In the genomic region with DNA sequence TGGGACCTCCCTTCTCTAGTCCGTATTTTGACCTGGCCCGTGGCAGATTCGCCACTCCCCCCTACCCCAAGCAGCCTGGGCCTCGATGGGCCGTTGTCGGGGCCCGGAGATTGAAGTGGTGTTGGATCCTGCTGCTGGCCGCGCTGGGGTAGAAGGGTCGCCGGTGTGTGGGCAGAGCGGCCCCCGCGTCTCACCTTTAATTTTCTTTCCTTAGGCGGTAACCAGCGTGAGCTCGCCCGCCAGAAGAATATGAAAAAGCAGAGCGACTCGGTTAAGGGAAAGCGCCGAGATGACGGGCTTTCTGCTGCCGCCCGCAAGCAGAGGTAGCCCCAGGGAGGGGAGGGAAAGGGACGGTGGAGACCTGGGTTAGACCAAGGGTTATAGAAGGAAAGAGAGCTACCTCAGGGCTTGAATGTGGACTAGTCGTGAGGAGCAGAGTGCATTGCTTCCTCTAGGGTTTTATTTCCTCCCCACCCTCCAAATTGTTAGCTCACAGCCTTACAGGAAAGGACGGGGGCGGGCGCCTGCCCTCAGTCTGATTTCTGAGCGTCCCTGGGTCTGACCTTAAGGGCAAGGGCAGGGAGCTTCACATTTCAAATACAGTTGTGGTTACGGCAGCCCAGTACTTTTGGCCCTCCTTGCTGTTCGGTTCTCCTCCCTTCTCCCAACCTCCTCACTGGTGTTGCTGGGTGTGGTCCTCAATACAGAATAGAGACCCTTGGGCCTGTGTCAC, we compare ENCODE assay signal across 8 cellular contexts. TPM values are rescaled to one million over a fixed set of nuclear protein-coding genes. Genes with fewer than 3 reads are reported as not detected.
DNase-seq lines count a peak whose midpoint lies in the region; ATAC-seq and TF ChIP-seq lines count a peak whose summit lies in the region.

No MANE protein-coding gene starts in this region.

- TF ChIP-seq CTCF in breast epithelium (IDR thresholded peaks at IDR 0.05): no peak

- H3K36me3 ChIP-seq in breast epithelium: no peaks in the 10 kb centered on the region

- H3K27me3 Mint-ChIP-seq in stimulated activated naive CD8-positive, alpha-beta T cell treated with anti-CD3 and anti-CD28 coated beads, Interleukin-15, amount 100 ng/mL, for 72 hours: no peaks in the 10 kb centered on the region

- peak; percentile 64 for DNase-seq in RKO (ENCODE audit: low spot score)
- DNase-seq in breast epithelium (ENCODE audit: low spot score in 2 of 2): no peak
- DNase-seq in stimulated activated naive CD8-positive, alpha-beta T cell treated with anti-CD3 and anti-CD28 coated beads, Interleukin-15, amount 100 ng/mL, for 72 hours: peak; percentile 23 to 36
- DNase-seq in NCI-H226: no peak

- no peaks in the 10 kb centered on the region for H3K9me3 Mint-ChIP-seq in stimulated activated naive CD8-positive, alpha-beta T cell treated with anti-CD3 and anti-CD28 coated beads, Interleukin-15, amount 100 ng/mL, for 72 hours

- H3K9me3 ChIP-seq in breast epithelium: no peaks in the 10 kb centered on the region

- peak overlapping the region; percentile 99 for H3K27ac Mint-ChIP-seq in stimulated activated naive CD8-positive, alpha-beta T cell treated with anti-CD3 and anti-CD28 coated beads, Interleukin-15, amount 100 ng/mL, for 72 hours

- peak overlapping the region; percentile 89 to 98 (median 96) for H3K4me3 ChIP-seq in breast epithelium

- H3K4me3 Mint-ChIP-seq in stimulated activated naive CD8-positive, alpha-beta T cell treated with anti-CD3 and anti-CD28 coated beads, Interleukin-15, amount 100 ng/mL, for 72 hours: peak overlapping the region; percentile 96 to 97

- TF ChIP-seq POLR2A in breast epithelium (IDR thresholded peaks at IDR 0.05): peak; percentile 8

- H3K27ac ChIP-seq in breast epithelium: peak overlapping the region; percentile 97 to 99
- H3K27ac ChIP-seq in layer of hippocampus (ENCODE audit: low read depth, low read length): peak overlapping the region; percentile 98

- H3K27me3 ChIP-seq in breast epithelium: no peaks in the 10 kb centered on the region
- no peaks in the 10 kb centered on the region for H3K27me3 ChIP-seq in layer of hippocampus (ENCODE audit: control insufficient read depth, insufficient read depth, low read length)

- peaks cover 6 to 9% of the 10 kb centered on the region in 2 donors for H3K4me1 ChIP-seq in breast epithelium

- peaks cover 41% of the 10 kb centered on the region for H3K4me1 Mint-ChIP-seq in stimulated activated naive CD8-positive, alpha-beta T cell treated with anti-CD3 and anti-CD28 coated beads, Interleukin-15, amount 100 ng/mL, for 72 hours

- intact Hi-C loops in breast epithelium (cut with DNase I; ENCODE audit: low total_unique reads): no loop called here

- ATAC-seq in GM19324 (IDR thresholded peaks at IDR 0.05; ENCODE audit: low FRiP score, unreplicated experiment): peak; percentile 23
- ATAC-seq in stimulated activated naive CD8-positive, alpha-beta T cell treated with anti-CD3 and anti-CD28 coated beads, Interleukin-15, amount 100 ng/mL, for 72 hours: peak; percentile 6
- no peak for ATAC-seq in GM21529 (IDR thresholded peaks at IDR 0.05; ENCODE audit: unreplicated experiment)
- no peak for ATAC-seq in GM21390 (IDR thresholded peaks at IDR 0.05; ENCODE audit: unreplicated experiment)

RNA-seq across cellular contexts. Expression of a gene that starts 0.8 kb away (rescaled TPM):
- total RNA-seq in breast epithelium: 100 to 1,000 TPM; 653 to 916 (median 695) TPM

RNA-seq across cellular contexts. Expression of a gene that starts 7.1 kb away (rescaled TPM):
- under 1 TPM in 1 of 3 donors, not detected in 2; 0.16 TPM for total RNA-seq in breast epithelium

RNA-seq across cellular contexts. Expression of a gene that starts 7.5 kb away (rescaled TPM):
- 10 to 100 TPM in 2 of 3 donors, 1 to 10 TPM in 1; 9.5 to 17.7 (median 11.2) TPM for total RNA-seq in breast epithelium

RNA-seq across cellular contexts. Expression of a gene that starts 16.2 kb away (rescaled TPM):
- total RNA-seq in breast epithelium: 10 to 100 TPM in 1 of 3 donors, 1 to 10 TPM in 2; 5.2 to 14.5 (median 9.0) TPM

RNA-seq across cellular contexts. Expression of a gene that starts 31.6 kb away (rescaled TPM):
- 10 to 100 TPM; 14.4 to 26.3 (median 15.7) TPM for total RNA-seq in breast epithelium

Comparison
In these comparisons a context has a peak if more than half of its experiments do, and no peak if none do; other contexts are left out.
1. ATAC-seq: peak in GM19324 (single experiment) and stimulated activated naive CD8-positive, alpha-beta T cell treated with anti-CD3 and anti-CD28 coated beads, Interleukin-15, amount 100 ng/mL, for 72 hours (single experiment); none in GM21529 (single experiment) and GM21390 (single experiment).
2. DNase-seq: peak in RKO (single experiment) and stimulated activated naive CD8-positive, alpha-beta T cell treated with anti-CD3 and anti-CD28 coated beads, Interleukin-15, amount 100 ng/mL, for 72 hours (2 of 2); none in breast epithelium (0 of 2) and NCI-H226 (single experiment).